ENCODE assay signal across 2 cellular contexts in genomic region chr4:26024079-26024478, GRCh38.
TF ChIP-seq lines count a peak whose summit lies in the region.

No MANE protein-coding gene starts in this region.

TF ChIP-seq in H1, 55 proteins besides CTCF, POLR2A, EP300 and RAD21:
- TF ChIP-seq KDM5A (IDR thresholded peaks at IDR 0.05; ENCODE audit: low read length) (no peak), E2F6 (IDR thresholded peaks at IDR 0.05) (no peak), TBP (IDR thresholded peaks at IDR 0.05; ENCODE audit: low read depth, low read length) (no peak), JUN (IDR thresholded peaks at IDR 0.05; ENCODE audit: low read depth, low read length) (no peak), CHD2 (IDR thresholded peaks at IDR 0.05; ENCODE audit: low read length) (no peak), MAX (IDR thresholded peaks at IDR 0.05) (no peak), CEBPB (IDR thresholded peaks at IDR 0.05; ENCODE audit: low read depth, low read length) (no peak), HDAC6 (IDR thresholded peaks at IDR 0.05; ENCODE audit: low read depth, low read length) (no peak), TCF12 (IDR thresholded peaks at IDR 0.05; ENCODE audit: low read depth, low read length) (no peak), CREB1 (IDR thresholded peaks at IDR 0.05) (no peak), SUZ12 (IDR thresholded peaks at IDR 0.05; ENCODE audit: low read length) (no peak), CHD7 (IDR thresholded peaks at IDR 0.05; ENCODE audit: insufficient replicate concordance, low read length) (no peak), TEAD4 (IDR thresholded peaks at IDR 0.05; ENCODE audit: low read depth, low read length) (no peak), MAFK (IDR thresholded peaks at IDR 0.05; ENCODE audit: low read depth, low read length) (no peak), POLR2AphosphoS5 (IDR thresholded peaks at IDR 0.05; ENCODE audit: low read depth, low read length) (no peak)

TF ChIP-seq in HepG2, 621 proteins besides CTCF, POLR2A, EP300 and RAD21:
- TF ChIP-seq BCL6 (CRISPR knock-in tag; IDR thresholded peaks at IDR 0.05) (peak; percentile 67), ZSCAN12 (CRISPR knock-in tag; IDR thresholded peaks at IDR 0.05) (no peak)
